7 cellular contexts compared by ENCODE assay signal in genomic region chr4:140523857-140524742, GRCh38. TPM values are rescaled to one million over a fixed set of nuclear protein-coding genes. Genes with fewer than 3 reads are reported as not detected.
A peak's percentile ranks its signal among the peaks of the same experiment; 100 is the strongest.
DNase-seq lines count a peak whose midpoint lies in the region; ATAC-seq, FAIRE-seq and TF ChIP-seq lines count a peak whose summit lies in the region.

A gene with protein sequence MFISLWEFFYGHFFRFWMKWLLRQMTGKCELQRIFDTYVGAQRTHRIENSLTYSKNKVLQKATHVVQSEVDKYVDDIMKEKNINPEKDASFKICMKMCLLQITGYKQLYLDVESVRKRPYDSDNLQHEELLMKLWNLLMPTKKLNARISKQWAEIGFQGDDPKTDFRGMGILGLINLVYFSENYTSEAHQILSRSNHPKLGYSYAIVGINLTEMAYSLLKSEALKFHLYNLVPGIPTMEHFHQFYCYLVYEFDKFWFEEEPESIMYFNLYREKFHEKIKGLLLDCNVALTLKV (plus strand): TSS chr4:140524168. CDS start chr4:140525429, 1,261 bp downstream.

- no peaks in the 10 kb centered on the region for H3K4me1 ChIP-seq in astrocyte (ENCODE audit: insufficient read depth, low read length)

- H3K4me3 Mint-ChIP-seq in T-helper 2 cell treated with Interferon-gamma antibody and Interleukin-4, amounts not matched to agents 5 μg/mL and 100 μg/mL, for 36 hours = peak within 1 kb of the TSS; percentile 87
- H3K4me3 Mint-ChIP-seq in astrocyte (ENCODE audit: unreplicated experiment) = peak within 1 kb of the TSS; percentile 91

- TF ChIP-seq CTCF in astrocyte (IDR thresholded peaks at IDR 0.05; ENCODE audit: insufficient read depth, low read depth, low read length) = peak; percentile 80

- H2AFZ ChIP-seq in astrocyte (ENCODE audit: low read depth, low read length) = peak within 1 kb of the TSS; percentile 82

- H3K4me1 Mint-ChIP-seq in T-helper 2 cell treated with Interferon-gamma antibody and Interleukin-4, amounts not matched to agents 5 μg/mL and 100 μg/mL, for 36 hours (ENCODE audit: low read depth) = peaks cover 18% of the 10 kb centered on the region
- H3K4me1 Mint-ChIP-seq in astrocyte (ENCODE audit: low read depth, unreplicated experiment) = peaks cover 5% of the 10 kb centered on the region

- H3K27ac ChIP-seq in astrocyte (ENCODE audit: low read depth, low read length) = peak within 1 kb of the TSS; percentile 87

- H3K79me2 ChIP-seq in astrocyte (ENCODE audit: insufficient read depth, low read length) = peaks cover 19% of the 10 kb centered on the region

- no peaks in the 10 kb centered on the region for H3K27me3 ChIP-seq in astrocyte (ENCODE audit: insufficient read depth, low read length)

- peaks cover 4% of the 10 kb centered on the region for H3K27me3 Mint-ChIP-seq in T-helper 2 cell treated with Interferon-gamma antibody and Interleukin-4, amounts not matched to agents 5 μg/mL and 100 μg/mL, for 36 hours (ENCODE audit: low read depth)
- no peaks in the 10 kb centered on the region for H3K27me3 Mint-ChIP-seq in astrocyte (ENCODE audit: low read depth, unreplicated experiment)

- H3K27ac Mint-ChIP-seq in T-helper 2 cell treated with Interferon-gamma antibody and Interleukin-4, amounts not matched to agents 5 μg/mL and 100 μg/mL, for 36 hours = peak within 1 kb of the TSS; percentile 57
- peak within 1 kb of the TSS; percentile 90 for H3K27ac Mint-ChIP-seq in astrocyte (ENCODE audit: unreplicated experiment)

- no peaks in the 10 kb centered on the region for H4K20me1 ChIP-seq in astrocyte (ENCODE audit: insufficient read depth, low read length)

- peaks cover 14% of the 10 kb centered on the region for H3K36me3 Mint-ChIP-seq in T-helper 2 cell treated with Interferon-gamma antibody and Interleukin-4, amounts not matched to agents 5 μg/mL and 100 μg/mL, for 36 hours (ENCODE audit: low read depth)
- H3K36me3 Mint-ChIP-seq in astrocyte (ENCODE audit: low read depth, unreplicated experiment) = peaks cover 2% of the 10 kb centered on the region

- no peaks in the 10 kb centered on the region for H3K9me3 ChIP-seq in astrocyte (ENCODE audit: insufficient read depth, low read depth, low read length)

- H3K4me2 ChIP-seq in astrocyte (ENCODE audit: low read length) = peak within 1 kb of the TSS; percentile 91

- peaks cover 5% of the 10 kb centered on the region for H3K9me3 Mint-ChIP-seq in T-helper 2 cell treated with Interferon-gamma antibody and Interleukin-4, amounts not matched to agents 5 μg/mL and 100 μg/mL, for 36 hours
- H3K9me3 Mint-ChIP-seq in astrocyte (ENCODE audit: unreplicated experiment) = peaks cover 4% of the 10 kb centered on the region

- FAIRE-seq in astrocyte (lab: Jason Lieb, UNC) = no peak

- H3K9ac ChIP-seq in astrocyte (ENCODE audit: low read length) = peak within 1 kb of the TSS; percentile 88

- peak within 1 kb of the TSS; percentile 79 for H3K4me3 ChIP-seq in astrocyte (ENCODE audit: insufficient read depth, low read depth, low read length)

- ATAC-seq in GM18498 (IDR thresholded peaks at IDR 0.05; ENCODE audit: unreplicated experiment) (peak; percentile 100), HG02943 (IDR thresholded peaks at IDR 0.05; ENCODE audit: low read depth, unreplicated experiment) (peak; percentile 100)

- H3K36me3 ChIP-seq in astrocyte (ENCODE audit: insufficient read depth, low read length) = peaks cover 10% of the 10 kb centered on the region

- peak; percentile 71 for DNase-seq in NCI-H187 treated with DMSO at 0.1 percent for 48 hours (lab: John Stamatoyannopoulos, UW)
- peak; percentile 97 for DNase-seq in T-helper 2 cell treated with Interferon-gamma antibody and Interleukin-4, amounts not matched to agents 5 μg/mL and 100 μg/mL, for 36 hours (ENCODE audit: low spot score)
- DNase-seq in astrocyte (ENCODE audit: low read depth) = peak; percentile 90
- peak; percentile 94 for DNase-seq in hepatic stellate cell (ENCODE audit: low spot score)
- peak; percentile 91 for DNase-seq in renal cortical epithelial cell (ENCODE audit: low read depth)

RNA-seq across cellular contexts. Expression of the gene that starts here (rescaled TPM):
- total RNA-seq in astrocyte (32.8 and 35.2 TPM in 2 replicates), renal cortical epithelial cell (52.8 and 62.6 TPM in 2 replicates)

Comparison
In these comparisons a context has a peak if more than half of its experiments do, and no peak if none do; other contexts are left out.
1. Peak in every context shown above with its lines: DNase-seq, ATAC-seq, H3K4me3 ChIP-seq and H3K27ac ChIP-seq.